1 cellular context compared by ENCODE assay signal in the genomic region with DNA sequence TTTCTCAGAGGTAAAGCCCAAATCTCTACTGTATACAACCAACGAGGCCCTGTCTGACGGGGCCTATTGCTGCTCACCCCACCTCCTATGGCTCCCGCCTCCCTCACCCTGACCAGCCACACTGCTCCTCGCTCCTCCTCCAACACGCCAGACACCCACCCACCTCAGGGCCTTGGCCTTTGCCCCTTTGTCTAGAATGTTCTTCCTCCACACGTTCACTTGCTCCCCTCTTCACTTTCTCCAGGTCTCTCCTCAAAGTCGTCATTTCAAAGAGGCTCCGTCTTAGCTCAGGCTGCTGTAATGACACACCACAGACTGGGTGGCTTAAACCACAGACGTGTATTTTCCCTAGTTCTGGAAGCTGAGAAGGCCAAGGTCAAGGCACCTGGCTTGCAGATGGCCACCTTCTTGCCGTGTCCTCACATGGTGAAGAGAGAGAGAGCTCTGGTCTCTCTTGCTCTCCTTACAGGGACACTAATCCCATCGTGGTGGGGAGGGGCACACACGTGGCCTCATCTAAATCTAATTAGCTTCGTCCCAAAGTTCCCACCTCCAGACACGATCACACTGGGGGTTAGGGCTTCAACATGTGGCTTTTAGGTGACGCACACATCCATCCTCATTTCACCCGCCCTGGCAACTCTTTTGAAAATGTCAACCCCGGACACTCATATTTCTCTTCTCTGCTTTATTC.
TF ChIP-seq lines count a peak whose summit lies in the region.

No MANE protein-coding gene starts in this region.

TF ChIP-seq in HepG2, 621 proteins besides CTCF, POLR2A, EP300 and RAD21 (continued from another document):
- TF ChIP-seq, protein P1, sequence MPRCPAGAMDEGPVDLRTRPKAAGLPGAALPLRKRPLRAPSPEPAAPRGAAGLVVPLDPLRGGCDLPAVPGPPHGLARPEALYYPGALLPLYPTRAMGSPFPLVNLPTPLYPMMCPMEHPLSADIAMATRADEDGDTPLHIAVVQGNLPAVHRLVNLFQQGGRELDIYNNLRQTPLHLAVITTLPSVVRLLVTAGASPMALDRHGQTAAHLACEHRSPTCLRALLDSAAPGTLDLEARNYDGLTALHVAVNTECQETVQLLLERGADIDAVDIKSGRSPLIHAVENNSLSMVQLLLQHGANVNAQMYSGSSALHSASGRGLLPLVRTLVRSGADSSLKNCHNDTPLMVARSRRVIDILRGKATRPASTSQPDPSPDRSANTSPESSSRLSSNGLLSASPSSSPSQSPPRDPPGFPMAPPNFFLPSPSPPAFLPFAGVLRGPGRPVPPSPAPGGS (CRISPR knock-in tag; IDR thresholded peaks at IDR 0.05) = no peak
- TF ChIP-seq, protein P2, sequence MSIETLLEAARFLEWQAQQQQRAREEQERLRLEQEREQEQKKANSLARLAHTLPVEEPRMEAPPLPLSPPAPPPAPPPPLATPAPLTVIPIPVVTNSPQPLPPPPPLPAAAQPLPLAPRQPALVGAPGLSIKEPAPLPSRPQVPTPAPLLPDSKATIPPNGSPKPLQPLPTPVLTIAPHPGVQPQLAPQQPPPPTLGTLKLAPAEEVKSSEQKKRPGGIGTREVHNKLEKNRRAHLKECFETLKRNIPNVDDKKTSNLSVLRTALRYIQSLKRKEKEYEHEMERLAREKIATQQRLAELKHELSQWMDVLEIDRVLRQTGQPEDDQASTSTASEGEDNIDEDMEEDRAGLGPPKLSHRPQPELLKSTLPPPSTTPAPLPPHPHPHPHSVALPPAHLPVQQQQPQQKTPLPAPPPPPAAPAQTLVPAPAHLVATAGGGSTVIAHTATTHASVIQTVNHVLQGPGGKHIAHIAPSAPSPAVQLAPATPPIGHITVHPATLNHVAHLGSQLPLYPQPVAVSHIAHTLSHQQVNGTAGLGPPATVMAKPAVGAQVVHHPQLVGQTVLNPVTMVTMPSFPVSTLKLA (IDR thresholded peaks at IDR 0.05) = peak; percentile 68
